ENCODE assay signal across 1 cellular context in the genomic region with DNA sequence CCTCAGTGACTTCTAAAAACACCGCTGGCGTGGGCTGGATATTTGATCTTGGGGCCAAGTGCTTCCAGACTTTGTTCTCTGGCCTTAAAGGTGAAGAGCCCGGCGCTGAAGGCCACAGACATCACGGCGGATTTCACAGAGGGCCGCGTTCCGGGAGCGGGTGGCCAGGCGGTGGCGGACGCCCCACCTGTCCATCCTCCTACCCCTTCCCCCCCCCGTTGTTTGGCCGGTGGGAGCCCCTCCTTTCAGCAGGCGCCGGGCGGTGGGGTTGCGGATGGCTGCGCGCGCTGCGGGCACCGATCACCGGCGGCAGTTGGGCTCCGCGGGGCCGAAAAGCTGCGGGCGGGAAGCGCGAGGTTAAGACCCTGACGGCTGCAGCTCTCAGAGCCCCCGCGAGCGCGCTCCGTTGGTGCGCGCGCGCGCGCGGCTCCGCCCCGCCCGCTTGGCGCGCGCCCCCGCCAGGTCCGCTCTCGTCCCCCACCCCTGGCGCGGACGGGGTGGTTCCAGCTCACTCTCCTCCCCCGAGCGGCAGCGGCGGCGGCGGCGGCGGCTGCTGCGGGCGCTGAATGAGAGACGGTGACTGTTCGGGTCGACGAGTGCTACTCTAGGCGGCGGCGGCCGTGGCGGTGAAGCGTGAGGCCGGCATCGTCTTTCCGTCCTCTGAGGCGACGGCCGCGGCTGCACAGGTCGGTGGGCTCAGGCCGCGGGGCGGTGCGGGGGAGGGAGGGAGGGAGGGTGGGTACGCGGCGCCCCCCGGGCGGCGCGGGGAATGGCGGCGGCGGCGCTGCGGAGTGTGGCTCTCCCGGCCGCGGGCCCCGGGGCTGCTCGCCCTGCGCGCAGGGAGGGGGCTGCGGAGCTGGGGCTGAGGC.
A peak's percentile ranks its signal among the peaks of the same experiment; 100 is the strongest.
TF ChIP-seq lines count a peak whose summit lies in the region.

A gene with protein sequence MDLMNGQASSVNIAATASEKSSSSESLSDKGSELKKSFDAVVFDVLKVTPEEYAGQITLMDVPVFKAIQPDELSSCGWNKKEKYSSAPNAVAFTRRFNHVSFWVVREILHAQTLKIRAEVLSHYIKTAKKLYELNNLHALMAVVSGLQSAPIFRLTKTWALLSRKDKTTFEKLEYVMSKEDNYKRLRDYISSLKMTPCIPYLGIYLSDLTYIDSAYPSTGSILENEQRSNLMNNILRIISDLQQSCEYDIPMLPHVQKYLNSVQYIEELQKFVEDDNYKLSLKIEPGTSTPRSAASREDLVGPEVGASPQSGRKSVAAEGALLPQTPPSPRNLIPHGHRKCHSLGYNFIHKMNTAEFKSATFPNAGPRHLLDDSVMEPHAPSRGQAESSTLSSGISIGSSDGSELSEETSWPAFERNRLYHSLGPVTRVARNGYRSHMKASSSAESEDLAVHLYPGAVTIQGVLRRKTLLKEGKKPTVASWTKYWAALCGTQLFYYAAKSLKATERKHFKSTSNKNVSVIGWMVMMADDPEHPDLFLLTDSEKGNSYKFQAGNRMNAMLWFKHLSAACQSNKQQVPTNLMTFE (plus strand): TSS at position 511 of the 869 bp plus-strand sequence. CDS start 51,521 bp downstream, outside the sequence.

TF ChIP-seq in HepG2, 621 proteins besides CTCF, POLR2A, EP300 and RAD21 (continued from another document and continues in another):
- TF ChIP-seq, protein P1, sequence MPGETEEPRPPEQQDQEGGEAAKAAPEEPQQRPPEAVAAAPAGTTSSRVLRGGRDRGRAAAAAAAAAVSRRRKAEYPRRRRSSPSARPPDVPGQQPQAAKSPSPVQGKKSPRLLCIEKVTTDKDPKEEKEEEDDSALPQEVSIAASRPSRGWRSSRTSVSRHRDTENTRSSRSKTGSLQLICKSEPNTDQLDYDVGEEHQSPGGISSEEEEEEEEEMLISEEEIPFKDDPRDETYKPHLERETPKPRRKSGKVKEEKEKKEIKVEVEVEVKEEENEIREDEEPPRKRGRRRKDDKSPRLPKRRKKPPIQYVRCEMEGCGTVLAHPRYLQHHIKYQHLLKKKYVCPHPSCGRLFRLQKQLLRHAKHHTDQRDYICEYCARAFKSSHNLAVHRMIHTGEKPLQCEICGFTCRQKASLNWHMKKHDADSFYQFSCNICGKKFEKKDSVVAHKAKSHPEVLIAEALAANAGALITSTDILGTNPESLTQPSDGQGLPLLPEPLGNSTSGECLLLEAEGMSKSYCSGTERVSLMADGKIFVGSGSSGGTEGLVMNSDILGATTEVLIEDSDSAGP (CRISPR knock-in tag; IDR thresholded peaks at IDR 0.05; ENCODE audit: borderline replicate concordance) = peak; percentile 90
- TF ChIP-seq ASH2L (IDR thresholded peaks at IDR 0.05; ENCODE audit: insufficient read length, low read depth, low read length) (peak; percentile 84), HOXA9 (CRISPR knock-in tag; IDR thresholded peaks at IDR 0.05; ENCODE audit: borderline replicate concordance) (no peak), ESRRA (CRISPR knock-in tag; IDR thresholded peaks at IDR 0.05; ENCODE audit: low read depth) (0 out of 2 replicates have a peak, but pooled peaks have one; percentile 53), KLF9 (CRISPR knock-in tag; IDR thresholded peaks at IDR 0.05; ENCODE audit: low read depth) (no peak), KAT8 (CRISPR knock-in tag; IDR thresholded peaks at IDR 0.05) (no peak), ZNF772 (CRISPR knock-in tag; IDR thresholded peaks at IDR 0.05) (peak; percentile 41; the same call in 1 of the 2 replicates), RFXAP (CRISPR knock-in tag; IDR thresholded peaks at IDR 0.05; ENCODE audit: borderline replicate concordance) (0 out of 2 replicates have a peak, but pooled peaks have one; percentile 54), MTA1 (CRISPR knock-in tag; IDR thresholded peaks at IDR 0.05; ENCODE audit: borderline replicate concordance) (peak; percentile 46; the same call in 1 of the 2 replicates), POGZ (CRISPR knock-in tag; IDR thresholded peaks at IDR 0.05) (peak; percentile 38; the same call in 1 of the 2 replicates), KDM5A (IDR thresholded peaks at IDR 0.05; ENCODE audit: borderline replicate concordance, low read length) (no peak; the same call in 1 of the 2 replicates), ZNF232 (CRISPR knock-in tag; IDR thresholded peaks at IDR 0.05; ENCODE audit: borderline replicate concordance) (no peak; the same call in 1 of the 2 replicates), ZNF143 (CRISPR knock-in tag; IDR thresholded peaks at IDR 0.05) (no peak; the same call in 1 of the 2 replicates), KMT2B (CRISPR knock-in tag; IDR thresholded peaks at IDR 0.05) (peak; percentile 27; the same call in 1 of the 2 replicates), ZNF777 (CRISPR knock-in tag; IDR thresholded peaks at IDR 0.05) (peak; percentile 60), CCDC6 (CRISPR knock-in tag; IDR thresholded peaks at IDR 0.05) (peak; percentile 52; the same call in 1 of the 2 replicates), MYC (CRISPR knock-in tag; IDR thresholded peaks at IDR 0.05; ENCODE audit: borderline replicate concordance) (0 out of 2 replicates have a peak, but pooled peaks have one; percentile 19), SUZ12 (IDR thresholded peaks at IDR 0.05; ENCODE audit: low read depth, low read length) (no peak), ZNF30 (CRISPR knock-in tag; IDR thresholded peaks at IDR 0.05) (0 out of 2 replicates have a peak, but pooled peaks have one; percentile 41), ZNF614 (CRISPR knock-in tag; IDR thresholded peaks at IDR 0.05; ENCODE audit: borderline replicate concordance) (peak; percentile 50; the same call in 1 of the 2 replicates)
- TF ChIP-seq, protein P2, sequence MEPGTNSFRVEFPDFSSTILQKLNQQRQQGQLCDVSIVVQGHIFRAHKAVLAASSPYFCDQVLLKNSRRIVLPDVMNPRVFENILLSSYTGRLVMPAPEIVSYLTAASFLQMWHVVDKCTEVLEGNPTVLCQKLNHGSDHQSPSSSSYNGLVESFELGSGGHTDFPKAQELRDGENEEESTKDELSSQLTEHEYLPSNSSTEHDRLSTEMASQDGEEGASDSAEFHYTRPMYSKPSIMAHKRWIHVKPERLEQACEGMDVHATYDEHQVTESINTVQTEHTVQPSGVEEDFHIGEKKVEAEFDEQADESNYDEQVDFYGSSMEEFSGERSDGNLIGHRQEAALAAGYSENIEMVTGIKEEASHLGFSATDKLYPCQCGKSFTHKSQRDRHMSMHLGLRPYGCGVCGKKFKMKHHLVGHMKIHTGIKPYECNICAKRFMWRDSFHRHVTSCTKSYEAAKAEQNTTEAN (CRISPR knock-in tag; conservative IDR thresholded peaks at IDR 0.05) = no peak
- TF ChIP-seq, protein P3, sequence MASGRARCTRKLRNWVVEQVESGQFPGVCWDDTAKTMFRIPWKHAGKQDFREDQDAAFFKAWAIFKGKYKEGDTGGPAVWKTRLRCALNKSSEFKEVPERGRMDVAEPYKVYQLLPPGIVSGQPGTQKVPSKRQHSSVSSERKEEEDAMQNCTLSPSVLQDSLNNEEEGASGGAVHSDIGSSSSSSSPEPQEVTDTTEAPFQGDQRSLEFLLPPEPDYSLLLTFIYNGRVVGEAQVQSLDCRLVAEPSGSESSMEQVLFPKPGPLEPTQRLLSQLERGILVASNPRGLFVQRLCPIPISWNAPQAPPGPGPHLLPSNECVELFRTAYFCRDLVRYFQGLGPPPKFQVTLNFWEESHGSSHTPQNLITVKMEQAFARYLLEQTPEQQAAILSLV (CRISPR knock-in tag; IDR thresholded peaks at IDR 0.05; ENCODE audit: borderline replicate concordance) = no peak
- TF ChIP-seq, protein P4, sequence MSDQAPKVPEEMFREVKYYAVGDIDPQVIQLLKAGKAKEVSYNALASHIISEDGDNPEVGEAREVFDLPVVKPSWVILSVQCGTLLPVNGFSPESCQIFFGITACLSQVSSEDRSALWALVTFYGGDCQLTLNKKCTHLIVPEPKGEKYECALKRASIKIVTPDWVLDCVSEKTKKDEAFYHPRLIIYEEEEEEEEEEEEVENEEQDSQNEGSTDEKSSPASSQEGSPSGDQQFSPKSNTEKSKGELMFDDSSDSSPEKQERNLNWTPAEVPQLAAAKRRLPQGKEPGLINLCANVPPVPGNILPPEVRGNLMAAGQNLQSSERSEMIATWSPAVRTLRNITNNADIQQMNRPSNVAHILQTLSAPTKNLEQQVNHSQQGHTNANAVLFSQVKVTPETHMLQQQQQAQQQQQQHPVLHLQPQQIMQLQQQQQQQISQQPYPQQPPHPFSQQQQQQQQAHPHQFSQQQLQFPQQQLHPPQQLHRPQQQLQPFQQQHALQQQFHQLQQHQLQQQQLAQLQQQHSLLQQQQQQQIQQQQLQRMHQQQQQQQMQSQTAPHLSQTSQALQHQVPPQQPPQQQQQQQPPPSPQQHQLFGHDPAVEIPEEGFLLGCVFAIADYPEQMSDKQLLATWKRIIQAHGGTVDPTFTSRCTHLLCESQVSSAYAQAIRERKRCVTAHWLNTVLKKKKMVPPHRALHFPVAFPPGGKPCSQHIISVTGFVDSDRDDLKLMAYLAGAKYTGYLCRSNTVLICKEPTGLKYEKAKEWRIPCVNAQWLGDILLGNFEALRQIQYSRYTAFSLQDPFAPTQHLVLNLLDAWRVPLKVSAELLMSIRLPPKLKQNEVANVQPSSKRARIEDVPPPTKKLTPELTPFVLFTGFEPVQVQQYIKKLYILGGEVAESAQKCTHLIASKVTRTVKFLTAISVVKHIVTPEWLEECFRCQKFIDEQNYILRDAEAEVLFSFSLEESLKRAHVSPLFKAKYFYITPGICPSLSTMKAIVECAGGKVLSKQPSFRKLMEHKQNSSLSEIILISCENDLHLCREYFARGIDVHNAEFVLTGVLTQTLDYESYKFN (CRISPR knock-in tag; conservative IDR thresholded peaks at IDR 0.05) = 0 out of 2 replicates have a peak, but pooled peaks have one; percentile 52
- TF ChIP-seq, protein P5, sequence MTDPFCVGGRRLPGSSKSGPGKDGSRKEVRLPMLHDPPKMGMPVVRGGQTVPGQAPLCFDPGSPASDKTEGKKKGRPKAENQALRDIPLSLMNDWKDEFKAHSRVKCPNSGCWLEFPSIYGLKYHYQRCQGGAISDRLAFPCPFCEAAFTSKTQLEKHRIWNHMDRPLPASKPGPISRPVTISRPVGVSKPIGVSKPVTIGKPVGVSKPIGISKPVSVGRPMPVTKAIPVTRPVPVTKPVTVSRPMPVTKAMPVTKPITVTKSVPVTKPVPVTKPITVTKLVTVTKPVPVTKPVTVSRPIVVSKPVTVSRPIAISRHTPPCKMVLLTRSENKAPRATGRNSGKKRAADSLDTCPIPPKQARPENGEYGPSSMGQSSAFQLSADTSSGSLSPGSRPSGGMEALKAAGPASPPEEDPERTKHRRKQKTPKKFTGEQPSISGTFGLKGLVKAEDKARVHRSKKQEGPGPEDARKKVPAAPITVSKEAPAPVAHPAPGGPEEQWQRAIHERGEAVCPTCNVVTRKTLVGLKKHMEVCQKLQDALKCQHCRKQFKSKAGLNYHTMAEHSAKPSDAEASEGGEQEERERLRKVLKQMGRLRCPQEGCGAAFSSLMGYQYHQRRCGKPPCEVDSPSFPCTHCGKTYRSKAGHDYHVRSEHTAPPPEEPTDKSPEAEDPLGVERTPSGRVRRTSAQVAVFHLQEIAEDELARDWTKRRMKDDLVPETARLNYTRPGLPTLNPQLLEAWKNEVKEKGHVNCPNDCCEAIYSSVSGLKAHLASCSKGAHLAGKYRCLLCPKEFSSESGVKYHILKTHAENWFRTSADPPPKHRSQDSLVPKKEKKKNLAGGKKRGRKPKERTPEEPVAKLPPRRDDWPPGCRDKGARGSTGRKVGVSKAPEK (CRISPR knock-in tag; IDR thresholded peaks at IDR 0.05; ENCODE audit: borderline replicate concordance) = peak; percentile 77; the same call in 1 of the 2 replicates
- TF ChIP-seq, protein P6, sequence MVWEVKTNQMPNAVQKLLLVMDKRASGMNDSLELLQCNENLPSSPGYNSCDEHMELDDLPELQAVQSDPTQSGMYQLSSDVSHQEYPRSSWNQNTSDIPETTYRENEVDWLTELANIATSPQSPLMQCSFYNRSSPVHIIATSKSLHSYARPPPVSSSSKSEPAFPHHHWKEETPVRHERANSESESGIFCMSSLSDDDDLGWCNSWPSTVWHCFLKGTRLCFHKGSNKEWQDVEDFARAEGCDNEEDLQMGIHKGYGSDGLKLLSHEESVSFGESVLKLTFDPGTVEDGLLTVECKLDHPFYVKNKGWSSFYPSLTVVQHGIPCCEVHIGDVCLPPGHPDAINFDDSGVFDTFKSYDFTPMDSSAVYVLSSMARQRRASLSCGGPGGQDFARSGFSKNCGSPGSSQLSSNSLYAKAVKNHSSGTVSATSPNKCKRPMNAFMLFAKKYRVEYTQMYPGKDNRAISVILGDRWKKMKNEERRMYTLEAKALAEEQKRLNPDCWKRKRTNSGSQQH (CRISPR knock-in tag; IDR thresholded peaks at IDR 0.05; ENCODE audit: low read depth) = peak; percentile 42; the same call in 1 of the 2 replicates
- TF ChIP-seq, protein P7, sequence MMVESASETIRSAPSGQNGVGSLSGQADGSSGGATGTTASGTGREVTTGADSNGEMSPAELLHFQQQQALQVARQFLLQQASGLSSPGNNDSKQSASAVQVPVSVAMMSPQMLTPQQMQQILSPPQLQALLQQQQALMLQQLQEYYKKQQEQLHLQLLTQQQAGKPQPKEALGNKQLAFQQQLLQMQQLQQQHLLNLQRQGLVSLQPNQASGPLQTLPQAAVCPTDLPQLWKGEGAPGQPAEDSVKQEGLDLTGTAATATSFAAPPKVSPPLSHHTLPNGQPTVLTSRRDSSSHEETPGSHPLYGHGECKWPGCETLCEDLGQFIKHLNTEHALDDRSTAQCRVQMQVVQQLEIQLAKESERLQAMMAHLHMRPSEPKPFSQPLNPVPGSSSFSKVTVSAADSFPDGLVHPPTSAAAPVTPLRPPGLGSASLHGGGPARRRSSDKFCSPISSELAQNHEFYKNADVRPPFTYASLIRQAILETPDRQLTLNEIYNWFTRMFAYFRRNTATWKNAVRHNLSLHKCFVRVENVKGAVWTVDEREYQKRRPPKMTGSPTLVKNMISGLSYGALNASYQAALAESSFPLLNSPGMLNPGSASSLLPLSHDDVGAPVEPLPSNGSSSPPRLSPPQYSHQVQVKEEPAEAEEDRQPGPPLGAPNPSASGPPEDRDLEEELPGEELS (CRISPR knock-in tag; IDR thresholded peaks at IDR 0.05) = peak; percentile 34; the same call in 1 of the 2 replicates
- TF ChIP-seq, protein P8, sequence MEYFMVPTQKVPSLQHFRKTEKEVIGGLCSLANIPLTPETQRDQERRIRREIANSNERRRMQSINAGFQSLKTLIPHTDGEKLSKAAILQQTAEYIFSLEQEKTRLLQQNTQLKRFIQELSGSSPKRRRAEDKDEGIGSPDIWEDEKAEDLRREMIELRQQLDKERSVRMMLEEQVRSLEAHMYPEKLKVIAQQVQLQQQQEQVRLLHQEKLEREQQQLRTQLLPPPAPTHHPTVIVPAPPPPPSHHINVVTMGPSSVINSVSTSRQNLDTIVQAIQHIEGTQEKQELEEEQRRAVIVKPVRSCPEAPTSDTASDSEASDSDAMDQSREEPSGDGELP (IDR thresholded peaks at IDR 0.05; ENCODE audit: borderline replicate concordance, low read depth) = peak; percentile 22; the same call in 1 of the 2 replicates
- TF ChIP-seq, protein P9, sequence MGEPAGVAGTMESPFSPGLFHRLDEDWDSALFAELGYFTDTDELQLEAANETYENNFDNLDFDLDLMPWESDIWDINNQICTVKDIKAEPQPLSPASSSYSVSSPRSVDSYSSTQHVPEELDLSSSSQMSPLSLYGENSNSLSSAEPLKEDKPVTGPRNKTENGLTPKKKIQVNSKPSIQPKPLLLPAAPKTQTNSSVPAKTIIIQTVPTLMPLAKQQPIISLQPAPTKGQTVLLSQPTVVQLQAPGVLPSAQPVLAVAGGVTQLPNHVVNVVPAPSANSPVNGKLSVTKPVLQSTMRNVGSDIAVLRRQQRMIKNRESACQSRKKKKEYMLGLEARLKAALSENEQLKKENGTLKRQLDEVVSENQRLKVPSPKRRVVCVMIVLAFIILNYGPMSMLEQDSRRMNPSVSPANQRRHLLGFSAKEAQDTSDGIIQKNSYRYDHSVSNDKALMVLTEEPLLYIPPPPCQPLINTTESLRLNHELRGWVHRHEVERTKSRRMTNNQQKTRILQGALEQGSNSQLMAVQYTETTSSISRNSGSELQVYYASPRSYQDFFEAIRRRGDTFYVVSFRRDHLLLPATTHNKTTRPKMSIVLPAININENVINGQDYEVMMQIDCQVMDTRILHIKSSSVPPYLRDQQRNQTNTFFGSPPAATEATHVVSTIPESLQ (CRISPR knock-in tag; conservative IDR thresholded peaks at IDR 0.05) = no peak
